8 cellular contexts compared by ENCODE assay signal in genomic region chr11:113532697-113533424, GRCh38.
DNase-seq lines count a peak whose midpoint lies in the region; ATAC-seq, FAIRE-seq and TF ChIP-seq lines count a peak whose summit lies in the region.

No MANE protein-coding gene starts in this region.

- peak; percentile 51 for FAIRE-seq in A204.1 (lab: Jason Lieb, UNC)
- FAIRE-seq in islet of Langerhans (lab: Jason Lieb, UNC), result peak; percentile 85

- no peaks in the 10 kb centered on the region for H3K36me3 ChIP-seq in brain microvascular endothelial cell (replicated peaks)

- no peak overlapping the region for H3K27ac ChIP-seq in brain microvascular endothelial cell

- peak; percentile 95 for TF ChIP-seq CTCF in brain microvascular endothelial cell (IDR thresholded peaks at IDR 0.05; ENCODE audit: low read depth, low read length, missing control alignments)

- in situ Hi-C loops in brain microvascular endothelial cell (cut with HindIII; ENCODE audit: low pct_ligation_motif_present, low sequenced_read_pairs), result no loop called here

- ATAC-seq in GM18502 (IDR thresholded peaks at IDR 0.05; ENCODE audit: poor library complexity, unreplicated experiment) (peak; percentile 52), HG03442 (IDR thresholded peaks at IDR 0.05; ENCODE audit: unreplicated experiment) (no peak)

- no peak overlapping the region for H3K4me3 ChIP-seq in brain microvascular endothelial cell (ENCODE audit: low read depth, low read length)

- no peaks in the 10 kb centered on the region for H3K27me3 ChIP-seq in brain microvascular endothelial cell (replicated peaks)

- peak; percentile 49 for DNase-seq in NCI-H2081 treated with DMSO at 0.1 percent for 48 hours (lab: John Stamatoyannopoulos, UW)
- peak; percentile 56 for DNase-seq in UCSD-AML1 (lab: John Stamatoyannopoulos, UW; ENCODE audit: unreplicated experiment)
- peak; percentile 76 for DNase-seq in brain microvascular endothelial cell
- peak; percentile 4 to 39 for DNase-seq in stimulated activated CD4-positive, alpha-beta T cell treated with anti-CD3 and anti-CD28 coated beads, Interleukin-15, amount 100 ng/mL, for 48 hours (ENCODE audit: low read depth in 2 of 2)

Comparison
In these comparisons a context has a peak if more than half of its experiments do, and no peak if none do; other contexts are left out.
1. DNase-seq: peak in every context shown above with its lines; median percentile 76 in brain microvascular endothelial cell; 56 in UCSD-AML1; 49 in NCI-H2081 treated with DMSO at 0.1 percent for 48 hours; 22 in stimulated activated CD4-positive, alpha-beta T cell treated with anti-CD3 and anti-CD28 coated beads, Interleukin-15, amount 100 ng/mL, for 48 hours.